Comparison of ENCODE assay signal across 1 cellular context in genomic region chr1:233707153-233707905, GRCh38.
TF ChIP-seq lines count a peak whose summit lies in the region.

No MANE protein-coding gene starts in this region.

TF ChIP-seq in K562, 482 proteins besides CTCF, POLR2A, EP300 and RAD21 (continued from another document):
- no peak for TF ChIP-seq MGA (IDR thresholded peaks at IDR 0.05)
- TF ChIP-seq, protein P1, sequence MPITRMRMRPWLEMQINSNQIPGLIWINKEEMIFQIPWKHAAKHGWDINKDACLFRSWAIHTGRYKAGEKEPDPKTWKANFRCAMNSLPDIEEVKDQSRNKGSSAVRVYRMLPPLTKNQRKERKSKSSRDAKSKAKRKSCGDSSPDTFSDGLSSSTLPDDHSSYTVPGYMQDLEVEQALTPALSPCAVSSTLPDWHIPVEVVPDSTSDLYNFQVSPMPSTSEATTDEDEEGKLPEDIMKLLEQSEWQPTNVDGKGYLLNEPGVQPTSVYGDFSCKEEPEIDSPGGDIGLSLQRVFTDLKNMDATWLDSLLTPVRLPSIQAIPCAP (CRISPR knock-in tag; IDR thresholded peaks at IDR 0.05; ENCODE audit: borderline replicate concordance) = no peak
- no peak for TF ChIP-seq MXD1 (CRISPR knock-in tag; IDR thresholded peaks at IDR 0.05; ENCODE audit: borderline replicate concordance, poor library complexity, severe bottlenecking)
- TF ChIP-seq FOXA3 (CRISPR knock-in tag; conservative IDR thresholded peaks at IDR 0.05 in 1 of 2, IDR thresholded peaks at IDR 0.05 in 1 of 2) = peak in 1 of 2 experiments; percentile 6; a peak in 2 of 4 replicates
- peak; percentile 10; the same call in 1 of the 2 replicates for TF ChIP-seq HMBOX1 (IDR thresholded peaks at IDR 0.05)
